Comparison of ENCODE assay signal across 14 cellular contexts in genomic region chr5:172336264-172336663, GRCh38.
"Had no signal": no experiment of that assay in that cellular context is flagged by ENCODE, and none has a peak within 500 bp of the region (broad histone marks: within the 10 kb centered on the region; RNA-seq: fewer than 3 reads in every experiment).

No MANE protein-coding gene starts in this region.

- H3K4me1 ChIP-seq: colonic mucosa, lower lobe of right lung, pancreas, sigmoid colon had no signal

- H3K27ac ChIP-seq: colonic mucosa, lower lobe of right lung, pancreas, sigmoid colon, spleen, thoracic aorta had no signal

- H3K36me3 ChIP-seq: colonic mucosa, pancreas had no signal

- H3K27me3 ChIP-seq: colonic mucosa, pancreas, sigmoid colon had no signal

- H3K4me3 ChIP-seq: colonic mucosa, lower lobe of right lung, pancreas, sigmoid colon, spleen, thoracic aorta had no signal

- DNase-seq: activated CD4-positive, alpha-beta T cell treated with anti-CD3 and anti-CD28 coated beads, Interleukin-2, amount 10 ng/mL, durations not matched to agents 7 days and 5 days; activated CD8-positive, alpha-beta memory T cell treated with anti-CD3 and anti-CD28 coated beads, Interleukin-2, amount 50 U/mL, for 48 hours; activated naive CD8-positive, alpha-beta T cell treated with anti-CD3 and anti-CD28 coated beads, Interleukin-2, amount 10 ng/mL, durations not matched to agents 7 days and 5 days; central memory CD4-positive, alpha-beta T cell; colonic mucosa; left cardiac atrium; lower lobe of right lung; naive B cell; sigmoid colon; spleen; stimulated activated CD4-positive, alpha-beta T cell treated with anti-CD3 and anti-CD28 coated beads, Interleukin-1b, Interleukin-23, amount 100 ng/mL, for 48 hours had no signal

- FAIRE-seq: endometrium, pancreas had no signal

- H3K9me3 ChIP-seq: colonic mucosa, lower lobe of right lung, pancreas, sigmoid colon, spleen, thoracic aorta had no signal
